In genomic region chr9:134644381-134644714, GRCh38 we compare ENCODE assay signal across 11 cellular contexts. TPM values are rescaled to one million over a fixed set of nuclear protein-coding genes. Genes with fewer than 3 reads are reported as not detected.
DNase-seq lines count a peak whose midpoint lies in the region; ATAC-seq and TF ChIP-seq lines count a peak whose summit lies in the region.
"Not testable (repeated sequence)": the region's sequence is repeated elsewhere in the genome, so short reads cannot be mapped to it uniquely, and the experiment has no call there.
"Had no signal": no experiment of that assay in that cellular context is flagged by ENCODE, and none has a peak within 500 bp of the region (broad histone marks: within the 10 kb centered on the region; RNA-seq: fewer than 3 reads in every experiment).

No MANE protein-coding gene starts in this region.

- intact Hi-C loops in adrenal gland (cut with DNase I); Right ventricle myocardium superior (cut with DNase I): not testable (repeated sequence)
- intact Hi-C loops in psoas muscle (cut with DNase I) = loop anchor here in 1 of 2 donors (10.0 kb wide), 1 partner anchor 190 kb away; no protein-coding TSS in a partner anchor

- TF ChIP-seq CTCF in adrenal gland (IDR thresholded peaks at IDR 0.05); coronary artery (IDR thresholded peaks at IDR 0.05); psoas muscle (IDR thresholded peaks at IDR 0.05); thoracic aorta (IDR thresholded peaks at IDR 0.05): not testable (repeated sequence)

- H3K4me3 ChIP-seq in ACC112 (ENCODE audit: low read depth, low read length) (peak overlapping the region; percentile 73), HUES6 (ENCODE audit: low read depth, low read length) (peak overlapping the region; percentile 39; the same call in 1 of the 2 replicates), adrenal gland (peak overlapping the region in 1 of 4 donors; percentile 50), coronary artery (peak overlapping the region; percentile 84), mesodermal cell (ENCODE audit: extremely low read depth, insufficient read depth, low read length, poor library complexity, severe bottlenecking) (peak overlapping the region; percentile 26), psoas muscle (peak overlapping the region; percentile 45), thoracic aorta (peak overlapping the region; percentile 67)

- H3K27me3 ChIP-seq in ACC112 (ENCODE audit: insufficient read depth, low read length); adrenal gland; thoracic aorta (replicated peaks; ENCODE audit: insufficient read depth): not testable (repeated sequence)
- H3K27me3 ChIP-seq in HUES6 (ENCODE audit: control insufficient read depth, insufficient read depth, low read length) (peaks cover 11% of the 10 kb centered on the region), psoas muscle (ENCODE audit: insufficient read depth in 3 of 3, low read length in 2 of 3) (peaks cover 0 to 76% (median 15%) of the 10 kb centered on the region in 3 donors)

- not testable (repeated sequence) for H3K36me3 ChIP-seq in ACC112 (ENCODE audit: insufficient read depth, low read length); adrenal gland (replicated peaks in 1 of 2); psoas muscle (ENCODE audit: insufficient read depth in 1 of 2, low read depth in 1 of 2); thoracic aorta
- H3K36me3 ChIP-seq in HUES6 (ENCODE audit: control insufficient read depth, insufficient read depth, low read length) = peaks cover 14% of the 10 kb centered on the region; the same call in 1 of the 2 replicates
- H3K36me3 ChIP-seq in mesodermal cell (ENCODE audit: control insufficient read depth, insufficient read depth, low read length) = peaks cover 57% of the 10 kb centered on the region

- H3K27ac ChIP-seq in ACC112 (ENCODE audit: low read depth, low read length) (peak overlapping the region; percentile 61), adrenal gland (peak overlapping the region in 4 of 5 donors; percentile 26 to 96 (median 86)), coronary artery (peak overlapping the region; percentile 77 to 98), thoracic aorta (peak overlapping the region; percentile 73 to 85)
- H3K27ac ChIP-seq in HUES6 (ENCODE audit: low read depth, low read length); mesodermal cell (ENCODE audit: low read depth, low read length, severe bottlenecking); psoas muscle: not testable (repeated sequence)

- not testable (repeated sequence) for DNase-seq in adrenal gland; coronary artery (ENCODE audit: low spot score); thoracic aorta (ENCODE audit: low spot score)
- peak; percentile 30 for DNase-seq in Right ventricle myocardium superior
- DNase-seq in psoas muscle = peak in 1 of 2 donors; percentile 26

- H3K79me2 ChIP-seq in ACC112 (ENCODE audit: control insufficient read depth, insufficient read depth, low read length, unreplicated experiment) = peaks cover 69% of the 10 kb centered on the region

- H3K9me3 ChIP-seq in HUES6 (ENCODE audit: control insufficient read depth, insufficient read depth, low read depth, low read length); adrenal gland (replicated peaks in 1 of 3); mesodermal cell (ENCODE audit: control insufficient read depth, low read length); psoas muscle; thoracic aorta: not testable (repeated sequence)

- ATAC-seq in Right ventricle myocardium superior (ENCODE audit: poor library complexity); psoas muscle; thoracic aorta (ENCODE audit: insufficient number of reproducible peaks, low FRiP score, low read depth): not testable (repeated sequence)

- peaks cover 50% of the 10 kb centered on the region for H3K4me1 ChIP-seq in ACC112 (ENCODE audit: control insufficient read depth, insufficient read depth, low read length, unreplicated experiment)
- peaks cover 50% of the 10 kb centered on the region for H3K4me1 ChIP-seq in HUES6 (ENCODE audit: control insufficient read depth, insufficient read depth, low read length)
- H3K4me1 ChIP-seq in adrenal gland (replicated peaks in 1 of 2) = peaks cover 26 to 40% of the 10 kb centered on the region in 2 donors
- H3K4me1 ChIP-seq in mesodermal cell (ENCODE audit: control insufficient read depth, insufficient read depth, low read length, poor library complexity, severe bottlenecking) = peaks cover 58% of the 10 kb centered on the region
- H3K4me1 ChIP-seq in psoas muscle = not testable (repeated sequence)
- H3K4me1 ChIP-seq in thoracic aorta (ENCODE audit: control insufficient read depth in 1 of 2, low read depth in 2 of 2) = peaks cover 33 to 49% of the 10 kb centered on the region in 2 donors

- not testable (repeated sequence) for TF ChIP-seq POLR2A in adrenal gland (IDR thresholded peaks at IDR 0.05)

- not testable (repeated sequence) for H2AFZ ChIP-seq in ACC112 (ENCODE audit: low read length, unreplicated experiment)

- H3K9ac ChIP-seq in HUES6 (ENCODE audit: low read length) = peak overlapping the region; percentile 53

- 33 to 59% (median 42%) methylated on average over 3 to 10 of the region's 15 CpGs for WGBS in adrenal gland, 4 donors
- WGBS in mesodermal cell (ENCODE audit: insufficient coverage in 2 of 2), 2 experiments = 72% methylated on average over 6 of the region's 15 CpGs
- WGBS in psoas muscle, 3 donors = 5 to 27% (median 15%) methylated on average over 1 to 11 of the region's 15 CpGs

RNA-seq across cellular contexts. Expression of gene COL5A1, which starts 2.7 kb away (rescaled TPM):
- total RNA-seq in adrenal gland (10 to 100 TPM; 15.2 to 45.5 (median 32.5) TPM), Right ventricle myocardium superior (12.7 TPM), psoas muscle (10 to 100 TPM in 1 of 4 donors, 1 to 10 TPM in 3; 3.4 to 11.3 (median 4.7) TPM), thoracic aorta (100 to 1,000 TPM; 127 to 129 TPM)
- polyA plus RNA-seq in adrenal gland (10 to 100 TPM in 2 of 3 donors, 1 to 10 TPM in 1; 3.5 to 44.3 (median 14.1) TPM), psoas muscle (1 to 10 TPM; 1.7 to 2.8 (median 2.6) TPM)
- 366 TPM for polyA plus RNA-seq in mesodermal cell (2013, experiment 1 of 2)
- 331 TPM for polyA plus RNA-seq in mesodermal cell (2013, experiment 2 of 2)
- total RNA-seq: activated T-helper 2 cell treated with anti-CD3 and anti-CD28 coated beads, Interferon-gamma antibody, Interleukin-2, Interleukin-4, amounts not matched to agents 10 μg/mL and 5 μg/mL and 100 μg/mL, durations not matched to agents 14 hours and 24 hours and 36 hours; SK-MEL-5 had no signal
- polyA plus RNA-seq: immature natural killer cell had no signal
